In genomic region chr3:108477511-108478147, GRCh38 we compare ENCODE assay signal across 8 cellular contexts. TPM values are rescaled to one million over a fixed set of nuclear protein-coding genes. Genes with fewer than 3 reads are reported as not detected.
A peak's percentile ranks its signal among the peaks of the same experiment; 100 is the strongest.
DNase-seq lines count a peak whose midpoint lies in the region; ATAC-seq, FAIRE-seq and TF ChIP-seq lines count a peak whose summit lies in the region.

No MANE protein-coding gene starts in this region.

- no peak overlapping the region for H3K9ac ChIP-seq in endodermal cell (ENCODE audit: extremely low read depth, low read length, poor library complexity, severe bottlenecking)

- CTCF ChIA-PET in activated CD8-positive, alpha-beta T cell treated with anti-CD3 and anti-CD28 coated beads, Interleukin-2, amount 10 ng/mL, durations not matched to agents 7 days and 5 days (lab: Charles Lee): interaction anchor here (0.6 to 4.5 kb wide), 65 partner anchors 8 to 1218 kb away, joined by 3 to 60 read pairs (median 5); partner anchors contain the start of gene IFT57

- no peaks in the 10 kb centered on the region for H3K9me3 Mint-ChIP-seq in activated CD8-positive, alpha-beta T cell treated with anti-CD3 and anti-CD28 coated beads, Interleukin-2, amount 10 ng/mL, durations not matched to agents 7 days and 5 days (ENCODE audit: insufficient read depth)
- H3K9me3 Mint-ChIP-seq in endodermal cell (no peaks in the 10 kb centered on the region), naive B cell (no peaks in the 10 kb centered on the region)

- DNase-seq in AG08396 (ENCODE audit: low spot score) (peak; percentile 49), HTR-8/SVneo (ENCODE audit: insufficient read length, low spot score) (peak; percentile 29), NOMO-1 (lab: John Stamatoyannopoulos, UW; ENCODE audit: unreplicated experiment in 2 of 2) (peak; percentile 28 to 58), endodermal cell (peak; percentile 76), naive B cell (peak; percentile 55), stromal cell of bone marrow (ENCODE audit: low read depth) (peak; percentile 52)
- DNase-seq in activated CD8-positive, alpha-beta T cell treated with anti-CD3 and anti-CD28 coated beads, Interleukin-2, amount 10 ng/mL, durations not matched to agents 7 days and 5 days: peak; percentile 75

- H3K4me1 Mint-ChIP-seq in activated CD8-positive, alpha-beta T cell treated with anti-CD3 and anti-CD28 coated beads, Interleukin-2, amount 10 ng/mL, durations not matched to agents 7 days and 5 days (ENCODE audit: low read depth): peaks cover 4% of the 10 kb centered on the region
- H3K4me1 Mint-ChIP-seq in endodermal cell (no peaks in the 10 kb centered on the region), naive B cell (peaks cover 0 to 5% (median 0%) of the 10 kb centered on the region in 3 donors)

- no peaks in the 10 kb centered on the region for H3K36me3 ChIP-seq in endodermal cell (ENCODE audit: control insufficient read depth, insufficient read depth, low read length)

- H3K27ac Mint-ChIP-seq in activated CD8-positive, alpha-beta T cell treated with anti-CD3 and anti-CD28 coated beads, Interleukin-2, amount 10 ng/mL, durations not matched to agents 7 days and 5 days: no peak overlapping the region
- H3K27ac Mint-ChIP-seq in endodermal cell: no peak overlapping the region
- no peak overlapping the region for H3K27ac Mint-ChIP-seq in naive B cell

- H3K36me3 Mint-ChIP-seq in activated CD8-positive, alpha-beta T cell treated with anti-CD3 and anti-CD28 coated beads, Interleukin-2, amount 10 ng/mL, durations not matched to agents 7 days and 5 days (ENCODE audit: low read depth): no peaks in the 10 kb centered on the region
- H3K36me3 Mint-ChIP-seq in endodermal cell (ENCODE audit: low read depth): no peaks in the 10 kb centered on the region
- no peaks in the 10 kb centered on the region for H3K36me3 Mint-ChIP-seq in naive B cell

- H3K9me3 ChIP-seq in endodermal cell (ENCODE audit: control insufficient read depth, low read length): no peaks in the 10 kb centered on the region

- H3K4me1 ChIP-seq in endodermal cell (ENCODE audit: control insufficient read depth, insufficient read depth, low read length): no peaks in the 10 kb centered on the region

- WGBS in endodermal cell (ENCODE audit: insufficient coverage in 1 of 2, insufficient read length in 1 of 2), 2 experiments: 23% methylated on average over 4 of the region's 4 CpGs; no CpG with 5 or more reads in 1 of the 2 experiments

- ATAC-seq in GM18873 (IDR thresholded peaks at IDR 0.05; ENCODE audit: low FRiP score, unreplicated experiment) (peak; percentile 68), naive B cell (ENCODE audit: low read depth in 2 of 2) (peak; percentile 74)
- peak; percentile 55 for ATAC-seq in activated CD8-positive, alpha-beta T cell treated with anti-CD3 and anti-CD28 coated beads, Interleukin-2, amount 10 ng/mL, durations not matched to agents 7 days and 5 days

- peak; percentile 84 for TF ChIP-seq CTCF in endodermal cell (conservative IDR thresholded peaks at IDR 0.05)

- H3K4me3 ChIP-seq in endodermal cell (ENCODE audit: low read length): no peak overlapping the region

- FAIRE-seq in HTR-8/SVneo (lab: Jason Lieb, UNC): no peak

- POLR2A ChIA-PET in activated CD8-positive, alpha-beta T cell treated with anti-CD3 and anti-CD28 coated beads, Interleukin-2, amount 10 ng/mL, durations not matched to agents 7 days and 5 days (lab: Charles Lee): no interaction called here

- H3K27me3 Mint-ChIP-seq in activated CD8-positive, alpha-beta T cell treated with anti-CD3 and anti-CD28 coated beads, Interleukin-2, amount 10 ng/mL, durations not matched to agents 7 days and 5 days (ENCODE audit: low read depth): peaks cover 4% of the 10 kb centered on the region
- H3K27me3 Mint-ChIP-seq in endodermal cell (ENCODE audit: insufficient read depth) (no peaks in the 10 kb centered on the region), naive B cell (no peaks in the 10 kb centered on the region)

- no peaks in the 10 kb centered on the region for H3K27me3 ChIP-seq in endodermal cell (ENCODE audit: control insufficient read depth, insufficient read depth, low read length, poor library complexity, severe bottlenecking)

- no peak overlapping the region for H3K27ac ChIP-seq in endodermal cell (ENCODE audit: low read depth, low read length)

- no peak overlapping the region for H3K4me3 Mint-ChIP-seq in activated CD8-positive, alpha-beta T cell treated with anti-CD3 and anti-CD28 coated beads, Interleukin-2, amount 10 ng/mL, durations not matched to agents 7 days and 5 days
- no peak overlapping the region for H3K4me3 Mint-ChIP-seq in endodermal cell
- no peak overlapping the region for H3K4me3 Mint-ChIP-seq in naive B cell

RNA-seq across cellular contexts. Expression of gene MYH15, which starts 32.8 kb away (rescaled TPM):
- under 1 TPM; 0.13 to 0.21 TPM for total RNA-seq in activated CD8-positive, alpha-beta T cell treated with anti-CD3 and anti-CD28 coated beads, Interleukin-2, amount 10 ng/mL, durations not matched to agents 7 days and 5 days
- under 1 TPM; 0.07 to 0.15 TPM for total RNA-seq in endodermal cell
- polyA plus RNA-seq in endodermal cell (2013, experiment 1 of 2): 0.46 TPM
- polyA plus RNA-seq in endodermal cell (2013, experiment 2 of 2): 0.21 TPM
- under 1 TPM in 2 of 6 donors, not detected in 4; 0.05 to 0.06 TPM for polyA plus RNA-seq in naive B cell (ENCODE audit: low read depth in 6 of 6)
